ENCODE assay signal across 2 cellular contexts in the genomic region with DNA sequence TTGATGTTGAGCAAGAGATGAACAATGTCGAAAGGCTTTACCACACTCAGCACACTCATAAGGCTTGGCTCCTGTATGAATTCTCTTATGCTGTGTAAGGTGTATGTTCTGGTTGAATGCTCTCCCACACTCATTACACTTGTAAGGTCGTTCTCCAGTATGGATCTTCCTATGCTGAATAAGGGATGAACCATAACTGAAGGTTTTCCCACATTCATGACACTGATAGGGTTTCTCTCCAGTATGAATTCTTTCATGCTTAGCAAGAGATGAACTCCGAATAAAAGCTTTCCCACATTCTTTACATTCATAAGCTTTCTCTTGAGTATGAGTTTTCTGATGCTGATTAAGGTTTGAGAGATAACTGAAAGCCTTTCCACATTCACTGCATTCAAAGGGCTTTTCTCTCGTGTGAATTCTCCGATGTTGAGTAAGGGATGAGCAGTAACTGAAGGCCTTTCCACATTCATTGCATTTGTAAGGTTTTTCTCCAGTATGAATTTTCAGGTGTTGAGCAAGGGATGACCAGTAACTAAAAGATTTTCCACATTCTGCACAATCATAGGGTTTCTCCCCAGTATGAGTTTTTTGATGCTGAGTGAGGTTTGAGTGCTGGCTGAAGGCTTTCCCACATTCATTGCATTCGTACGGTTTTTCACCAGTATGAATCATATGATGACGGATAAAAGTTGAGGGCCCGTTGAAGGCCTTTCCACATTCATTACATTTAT.
TF ChIP-seq lines count a peak whose summit lies in the region.

No MANE protein-coding gene starts in this region.

TF ChIP-seq in GM12878, 131 proteins besides CTCF, POLR2A, EP300 and RAD21:
- peak; percentile 19 for TF ChIP-seq KLF5 (IDR thresholded peaks at IDR 0.05; ENCODE audit: partially characterized antibody)
- TF ChIP-seq RUNX3 (IDR thresholded peaks at IDR 0.05; ENCODE audit: low read length) = no peak
- TF ChIP-seq MXI1 (IDR thresholded peaks at IDR 0.05; ENCODE audit: low read depth, low read length) = no peak
- TF ChIP-seq, protein P1, sequence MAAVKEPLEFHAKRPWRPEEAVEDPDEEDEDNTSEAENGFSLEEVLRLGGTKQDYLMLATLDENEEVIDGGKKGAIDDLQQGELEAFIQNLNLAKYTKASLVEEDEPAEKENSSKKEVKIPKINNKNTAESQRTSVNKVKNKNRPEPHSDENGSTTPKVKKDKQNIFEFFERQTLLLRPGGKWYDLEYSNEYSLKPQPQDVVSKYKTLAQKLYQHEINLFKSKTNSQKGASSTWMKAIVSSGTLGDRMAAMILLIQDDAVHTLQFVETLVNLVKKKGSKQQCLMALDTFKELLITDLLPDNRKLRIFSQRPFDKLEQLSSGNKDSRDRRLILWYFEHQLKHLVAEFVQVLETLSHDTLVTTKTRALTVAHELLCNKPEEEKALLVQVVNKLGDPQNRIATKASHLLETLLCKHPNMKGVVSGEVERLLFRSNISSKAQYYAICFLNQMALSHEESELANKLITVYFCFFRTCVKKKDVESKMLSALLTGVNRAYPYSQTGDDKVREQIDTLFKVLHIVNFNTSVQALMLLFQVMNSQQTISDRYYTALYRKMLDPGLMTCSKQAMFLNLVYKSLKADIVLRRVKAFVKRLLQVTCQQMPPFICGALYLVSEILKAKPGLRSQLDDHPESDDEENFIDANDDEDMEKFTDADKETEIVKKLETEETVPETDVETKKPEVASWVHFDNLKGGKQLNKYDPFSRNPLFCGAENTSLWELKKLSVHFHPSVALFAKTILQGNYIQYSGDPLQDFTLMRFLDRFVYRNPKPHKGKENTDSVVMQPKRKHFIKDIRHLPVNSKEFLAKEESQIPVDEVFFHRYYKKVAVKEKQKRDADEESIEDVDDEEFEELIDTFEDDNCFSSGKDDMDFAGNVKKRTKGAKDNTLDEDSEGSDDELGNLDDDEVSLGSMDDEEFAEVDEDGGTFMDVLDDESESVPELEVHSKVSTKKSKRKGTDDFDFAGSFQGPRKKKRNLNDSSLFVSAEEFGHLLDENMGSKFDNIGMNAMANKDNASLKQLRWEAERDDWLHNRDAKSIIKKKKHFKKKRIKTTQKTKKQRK (IDR thresholded peaks at IDR 0.05; ENCODE audit: low read depth, low read length) = no peak
- TF ChIP-seq RB1 (IDR thresholded peaks at IDR 0.05; ENCODE audit: borderline replicate concordance) = no peak
- no peak for TF ChIP-seq SMC3 (IDR thresholded peaks at IDR 0.05; ENCODE audit: borderline replicate concordance, low read length)
- TF ChIP-seq, protein P2, sequence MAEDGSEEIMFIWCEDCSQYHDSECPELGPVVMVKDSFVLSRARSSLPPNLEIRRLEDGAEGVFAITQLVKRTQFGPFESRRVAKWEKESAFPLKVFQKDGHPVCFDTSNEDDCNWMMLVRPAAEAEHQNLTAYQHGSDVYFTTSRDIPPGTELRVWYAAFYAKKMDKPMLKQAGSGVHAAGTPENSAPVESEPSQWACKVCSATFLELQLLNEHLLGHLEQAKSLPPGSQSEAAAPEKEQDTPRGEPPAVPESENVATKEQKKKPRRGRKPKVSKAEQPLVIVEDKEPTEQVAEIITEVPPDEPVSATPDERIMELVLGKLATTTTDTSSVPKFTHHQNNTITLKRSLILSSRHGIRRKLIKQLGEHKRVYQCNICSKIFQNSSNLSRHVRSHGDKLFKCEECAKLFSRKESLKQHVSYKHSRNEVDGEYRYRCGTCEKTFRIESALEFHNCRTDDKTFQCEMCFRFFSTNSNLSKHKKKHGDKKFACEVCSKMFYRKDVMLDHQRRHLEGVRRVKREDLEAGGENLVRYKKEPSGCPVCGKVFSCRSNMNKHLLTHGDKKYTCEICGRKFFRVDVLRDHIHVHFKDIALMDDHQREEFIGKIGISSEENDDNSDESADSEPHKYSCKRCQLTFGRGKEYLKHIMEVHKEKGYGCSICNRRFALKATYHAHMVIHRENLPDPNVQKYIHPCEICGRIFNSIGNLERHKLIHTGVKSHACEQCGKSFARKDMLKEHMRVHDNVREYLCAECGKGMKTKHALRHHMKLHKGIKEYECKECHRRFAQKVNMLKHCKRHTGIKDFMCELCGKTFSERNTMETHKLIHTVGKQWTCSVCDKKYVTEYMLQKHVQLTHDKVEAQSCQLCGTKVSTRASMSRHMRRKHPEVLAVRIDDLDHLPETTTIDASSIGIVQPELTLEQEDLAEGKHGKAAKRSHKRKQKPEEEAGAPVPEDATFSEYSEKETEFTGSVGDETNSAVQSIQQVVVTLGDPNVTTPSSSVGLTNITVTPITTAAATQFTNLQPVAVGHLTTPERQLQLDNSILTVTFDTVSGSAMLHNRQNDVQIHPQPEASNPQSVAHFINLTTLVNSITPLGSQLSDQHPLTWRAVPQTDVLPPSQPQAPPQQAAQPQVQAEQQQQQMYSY (CRISPR knock-in tag; IDR thresholded peaks at IDR 0.05) = no peak
TF ChIP-seq in GM12878: peak in this region for 1.

TF ChIP-seq in GM12891, 5 proteins besides CTCF, POLR2A, EP300 and RAD21:
- TF ChIP-seq POU2F2 (IDR thresholded peaks at IDR 0.05; ENCODE audit: low read depth, low read length) = no peak
- no peak for TF ChIP-seq POLR2AphosphoS5 (IDR thresholded peaks at IDR 0.05; ENCODE audit: low read depth, low read length)
- TF ChIP-seq TAF1 (IDR thresholded peaks at IDR 0.05; ENCODE audit: low read depth, low read length) = no peak
- TF ChIP-seq SPI1 (IDR thresholded peaks at IDR 0.05; ENCODE audit: low read depth, low read length) = no peak
- TF ChIP-seq PAX5 (IDR thresholded peaks at IDR 0.05; ENCODE audit: insufficient read depth, low read length, severe bottlenecking) = no peak
